In the genomic region with DNA sequence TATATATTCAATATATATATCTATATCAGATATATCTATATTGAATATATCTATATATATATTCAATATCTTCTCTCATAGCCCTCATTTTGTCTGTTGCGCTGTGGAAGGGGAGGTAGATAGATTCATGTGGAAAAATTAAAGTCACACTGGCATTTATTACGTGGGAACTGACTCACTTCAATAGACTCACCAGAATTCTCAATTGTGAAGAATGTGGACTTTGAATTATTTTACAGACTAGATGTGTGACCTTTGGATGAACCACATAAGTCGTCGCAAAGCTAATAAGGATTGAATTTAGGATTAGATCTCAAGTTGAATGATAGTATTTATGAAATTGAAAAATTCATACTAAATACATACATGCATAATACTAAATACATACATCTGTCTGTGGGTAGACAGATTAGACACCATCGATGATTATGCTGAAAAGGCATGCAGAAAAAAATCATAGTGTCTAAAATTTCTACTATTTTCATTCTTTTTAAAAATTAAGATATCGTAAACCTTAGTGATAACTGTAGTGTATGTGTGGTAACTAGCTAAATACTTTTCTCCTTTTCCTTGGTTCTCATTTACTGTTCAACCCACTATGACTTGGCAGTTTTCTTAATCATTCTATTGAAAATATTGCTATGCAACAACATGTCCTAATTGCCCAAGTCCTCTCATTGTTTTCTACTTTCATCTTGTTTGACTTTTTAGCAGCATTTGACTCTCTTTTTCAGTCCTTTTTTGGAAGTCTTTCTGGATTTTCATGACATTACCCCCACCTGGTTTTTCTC, we compare ENCODE assay signal across 23 cellular contexts.
DNase-seq lines count a peak whose midpoint lies in the region; ATAC-seq and TF ChIP-seq lines count a peak whose summit lies in the region.
"Had no signal": no experiment of that assay in that cellular context is flagged by ENCODE, and none has a peak within 500 bp of the region (broad histone marks: within the 10 kb centered on the region; RNA-seq: fewer than 3 reads in every experiment).

No MANE protein-coding gene starts in this region.

- H3K9me1 ChIP-seq in IMR-90 (ENCODE audit: insufficient read depth, low read length): no peaks in the 10 kb centered on the region

- H2BK5ac ChIP-seq in IMR-90 (ENCODE audit: low read depth, low read length, poor library complexity, severe bottlenecking): no peak overlapping the region

- no peak overlapping the region for H3K56ac ChIP-seq in IMR-90 (ENCODE audit: extremely low read depth, insufficient read depth, low read length)

- H2AK9ac ChIP-seq in IMR-90 (replicated peaks; ENCODE audit: low read depth, low read length, poor library complexity): no peak overlapping the region

- no peak for TF ChIP-seq EP300 in esophagus muscularis mucosa (IDR thresholded peaks at IDR 0.05)

- no peak overlapping the region for H3K9ac ChIP-seq in IMR-90 (ENCODE audit: low read depth, low read length)
- H3K9ac ChIP-seq: BLaER1 had no signal

- dilution Hi-C loops in IMR-90 (cut with HindIII; ENCODE audit: low sequenced_read_pairs, unreplicated experiment): no loop called here

- intact Hi-C loops in IMR-90 (cut with micrococcal nuclease): no loop called here
- intact Hi-C loops in esophagus muscularis mucosa (cut with DNase I): no loop called here

- H3K27me3 ChIP-seq in IMR-90 (ENCODE audit: control insufficient read depth, insufficient read depth, low read length) (peaks cover 12% of the 10 kb centered on the region), esophagus muscularis mucosa (no peaks in the 10 kb centered on the region)
- H3K27me3 ChIP-seq: BLaER1 had no signal

- H3K4me1 ChIP-seq in IMR-90 (ENCODE audit: control insufficient read depth, insufficient read depth, low read length) (no peaks in the 10 kb centered on the region), esophagus muscularis mucosa (peaks cover 0 to 7% (median 4%) of the 10 kb centered on the region in 4 donors)
- H3K4me1 ChIP-seq: BLaER1 had no signal

- no peaks in the 10 kb centered on the region for H3K36me3 ChIP-seq in IMR-90 (ENCODE audit: control insufficient read depth, insufficient read depth, low read length)
- H3K36me3 ChIP-seq in esophagus muscularis mucosa: no peaks in the 10 kb centered on the region
- H3K36me3 ChIP-seq: BLaER1 had no signal

- no TSS peak for BruUV-seq in IMR-90 (replicated peaks; lab: Mats Ljungman, UMichigan)

- H4K8ac ChIP-seq in IMR-90 (ENCODE audit: low read depth in 2 of 2, low read length in 2 of 2): no peak overlapping the region

- H3K23ac ChIP-seq in IMR-90 (ENCODE audit: low read depth, low read length): no peak overlapping the region

- no peak overlapping the region for H2BK15ac ChIP-seq in IMR-90 (ENCODE audit: low read depth, low read length)

- no peak overlapping the region for H2BK20ac ChIP-seq in IMR-90 (ENCODE audit: low read depth, low read length)

- H3K27ac ChIP-seq in IMR-90 (ENCODE audit: insufficient read depth, low read length): no peak overlapping the region
- H3K27ac ChIP-seq in esophagus muscularis mucosa (replicated peaks in 1 of 4): no peak overlapping the region
- H3K27ac ChIP-seq: BLaER1 had no signal

- no peak overlapping the region for H4K91ac ChIP-seq in IMR-90 (ENCODE audit: insufficient read depth, low read depth, low read length)

- no peak overlapping the region for H2AFZ ChIP-seq in IMR-90 (replicated peaks; ENCODE audit: low read length, poor library complexity)

- no peaks in the 10 kb centered on the region for H3K79me1 ChIP-seq in IMR-90 (ENCODE audit: low read depth in 1 of 2, low read length in 2 of 2)

- POLR2A ChIA-PET in IMR-90 (lab: Charles Lee; ENCODE audit: unreplicated experiment): no interaction called here

- TF ChIP-seq CTCF in AG10803 (conservative IDR thresholded peaks at IDR 0.05; ENCODE audit: low read length) (no peak), IMR-90 (conservative IDR thresholded peaks at IDR 0.05; ENCODE audit: low read depth, low read length) (no peak), fibroblast of the aortic adventitia (IDR thresholded peaks at IDR 0.05; ENCODE audit: insufficient read depth, low read length) (no peak), esophagus muscularis mucosa (IDR thresholded peaks at IDR 0.05) (no peak), GM13977 (IDR thresholded peaks at IDR 0.05; ENCODE audit: extremely low read depth, insufficient read depth, missing control alignments) (no peak)

- H3K14ac ChIP-seq in IMR-90 (replicated peaks; ENCODE audit: low read depth, low read length): no peak overlapping the region

- in situ Hi-C loops in IMR-90 (cut with MboI; ENCODE audit: low sequenced_read_pairs) (no loop called here), GM13977 (cut with MboI; ENCODE audit: low pct_unique_long_range_greater_than_20kb, low sequenced_read_pairs, unreplicated experiment) (no loop called here)

- DNase-seq in AG10803 (ENCODE audit: low read depth) (peak; percentile 27), IMR-90 (peak; percentile 7), astrocyte of the hippocampus (ENCODE audit: low read depth, low spot score) (peak; percentile 2), fibroblast of the aortic adventitia (ENCODE audit: low read depth) (peak; percentile 8), esophagus muscularis mucosa (ENCODE audit: extremely low spot score) (no peak), GM13977 (ENCODE audit: low spot score) (no peak)
- no peak for DNase-seq in activated CD4-positive, CD25-positive, alpha-beta regulatory T cell treated with anti-CD3 and anti-CD28 coated beads, Interleukin-2, amount 50 U/mL, for 72 hours
- DNase-seq: Caco-2; CD4-positive, alpha-beta memory T cell; DMS 273 treated with DMSO at 0.1 percent for 48 hours; DND-41; H7; NCI-H1105; NCI-H146; NCI-H2029; NCI-H226; NCI-H510A treated with DMSO at 0.1 percent for 48 hours; NCI-H774; NK-92 treated with Interleukin-12 subunit alpha and Interleukin-12 subunit beta, amount 100 ng/mL, for 24 hours had no signal

- TF ChIP-seq RAD21 in IMR-90 (IDR thresholded peaks at IDR 0.05; ENCODE audit: low read length): no peak

- no peak overlapping the region for H4K5ac ChIP-seq in IMR-90 (ENCODE audit: low read depth, low read length)

- H2BK120ac ChIP-seq in IMR-90 (ENCODE audit: low read depth, low read length): no peak overlapping the region

- H3K18ac ChIP-seq in IMR-90 (ENCODE audit: low read depth, low read length): no peak overlapping the region

- no peak overlapping the region for H2AK5ac ChIP-seq in IMR-90 (ENCODE audit: low read depth, low read length)

- TF ChIP-seq POLR2A in IMR-90 (IDR thresholded peaks at IDR 0.05; ENCODE audit: low read depth, low read length): no peak
- no peak for TF ChIP-seq POLR2A in esophagus muscularis mucosa (IDR thresholded peaks at IDR 0.05; ENCODE audit: low read depth)

- WGBS in IMR-90 (ENCODE audit: extremely low coverage in 2 of 2, insufficient read length in 1 of 2), 2 experiments: no CpG with 5 or more reads among the region's 6 CpGs
- 85% methylated on average over 6 of the region's 6 CpGs for WGBS in esophagus muscularis mucosa

- no peak overlapping the region for H3K4me3 ChIP-seq in AG10803 (ENCODE audit: low read length)
- no peak overlapping the region for H3K4me3 ChIP-seq in IMR-90 (ENCODE audit: insufficient read depth, low read depth, low read length)
- no peak overlapping the region for H3K4me3 ChIP-seq in fibroblast of the aortic adventitia (ENCODE audit: low read depth, low read length)
- H3K4me3 ChIP-seq in esophagus muscularis mucosa: no peak overlapping the region
- H3K4me3 ChIP-seq: BLaER1 had no signal

- CTCF ChIA-PET in IMR-90 (lab: Yijun Ruan, JAX): no interaction called here

- H3K4me2 ChIP-seq in IMR-90 (ENCODE audit: low read depth, low read length): no peak overlapping the region
- H3K4me2 ChIP-seq: BLaER1 had no signal

- H3K9me3 ChIP-seq in IMR-90 (ENCODE audit: control insufficient read depth, insufficient read depth, low read length) (no peaks in the 10 kb centered on the region), esophagus muscularis mucosa (no peaks in the 10 kb centered on the region)
- H3K9me3 ChIP-seq: BLaER1, Caco-2 had no signal

- no peak for ATAC-seq in IMR-90 (ENCODE audit: low read depth)
- no peak for ATAC-seq in GM19397 (IDR thresholded peaks at IDR 0.05; ENCODE audit: unreplicated experiment)
- ATAC-seq: Panc1, SK-N-SH treated with all-trans-retinoic acid at 6 μM for 48 hours had no signal

- H3K4ac ChIP-seq in IMR-90 (ENCODE audit: low read depth, low read length): no peak overlapping the region

- no peaks in the 10 kb centered on the region for H4K20me1 ChIP-seq in IMR-90 (ENCODE audit: insufficient read depth, low read length)
- H4K20me1 ChIP-seq: BLaER1 had no signal

TF ChIP-seq in IMR-90, 13 proteins besides CTCF, POLR2A, EP300 and RAD21:
- peak; percentile 62 for TF ChIP-seq NFE2L2 (IDR thresholded peaks at IDR 0.05; ENCODE audit: low read depth, low read length)
- TF ChIP-seq, protein P1, sequence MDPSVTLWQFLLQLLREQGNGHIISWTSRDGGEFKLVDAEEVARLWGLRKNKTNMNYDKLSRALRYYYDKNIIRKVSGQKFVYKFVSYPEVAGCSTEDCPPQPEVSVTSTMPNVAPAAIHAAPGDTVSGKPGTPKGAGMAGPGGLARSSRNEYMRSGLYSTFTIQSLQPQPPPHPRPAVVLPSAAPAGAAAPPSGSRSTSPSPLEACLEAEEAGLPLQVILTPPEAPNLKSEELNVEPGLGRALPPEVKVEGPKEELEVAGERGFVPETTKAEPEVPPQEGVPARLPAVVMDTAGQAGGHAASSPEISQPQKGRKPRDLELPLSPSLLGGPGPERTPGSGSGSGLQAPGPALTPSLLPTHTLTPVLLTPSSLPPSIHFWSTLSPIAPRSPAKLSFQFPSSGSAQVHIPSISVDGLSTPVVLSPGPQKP (IDR thresholded peaks at IDR 0.05; ENCODE audit: borderline replicate concordance, low read depth, low read length): no peak
- TF ChIP-seq RFX5 (IDR thresholded peaks at IDR 0.05; ENCODE audit: low read depth, low read length): no peak
- no peak for TF ChIP-seq MXI1 (IDR thresholded peaks at IDR 0.05; ENCODE audit: borderline replicate concordance, low read depth, low read length)
- TF ChIP-seq, protein P2, sequence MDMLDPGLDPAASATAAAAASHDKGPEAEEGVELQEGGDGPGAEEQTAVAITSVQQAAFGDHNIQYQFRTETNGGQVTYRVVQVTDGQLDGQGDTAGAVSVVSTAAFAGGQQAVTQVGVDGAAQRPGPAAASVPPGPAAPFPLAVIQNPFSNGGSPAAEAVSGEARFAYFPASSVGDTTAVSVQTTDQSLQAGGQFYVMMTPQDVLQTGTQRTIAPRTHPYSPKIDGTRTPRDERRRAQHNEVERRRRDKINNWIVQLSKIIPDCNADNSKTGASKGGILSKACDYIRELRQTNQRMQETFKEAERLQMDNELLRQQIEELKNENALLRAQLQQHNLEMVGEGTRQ (IDR thresholded peaks at IDR 0.05; ENCODE audit: low read depth, low read length): no peak
- TF ChIP-seq CHD1 (IDR thresholded peaks at IDR 0.05; ENCODE audit: low read depth, low read length): no peak
- no peak for TF ChIP-seq RCOR1 (IDR thresholded peaks at IDR 0.05; ENCODE audit: insufficient replicate concordance, low read length)

Comparison
In these comparisons a context has a peak if more than half of its experiments do, and no peak if none do; other contexts are left out.
1. DNase-seq: peak in AG10803 (single experiment), IMR-90 (single experiment), astrocyte of the hippocampus (single experiment) and fibroblast of the aortic adventitia (single experiment); none in esophagus muscularis mucosa (single experiment), GM13977 (single experiment) and activated CD4-positive, CD25-positive, alpha-beta regulatory T cell treated with anti-CD3 and anti-CD28 coated beads, Interleukin-2, amount 50 U/mL, for 72 hours (single experiment).